Comparison of ENCODE assay signal across 11 cellular contexts in the genomic region with DNA sequence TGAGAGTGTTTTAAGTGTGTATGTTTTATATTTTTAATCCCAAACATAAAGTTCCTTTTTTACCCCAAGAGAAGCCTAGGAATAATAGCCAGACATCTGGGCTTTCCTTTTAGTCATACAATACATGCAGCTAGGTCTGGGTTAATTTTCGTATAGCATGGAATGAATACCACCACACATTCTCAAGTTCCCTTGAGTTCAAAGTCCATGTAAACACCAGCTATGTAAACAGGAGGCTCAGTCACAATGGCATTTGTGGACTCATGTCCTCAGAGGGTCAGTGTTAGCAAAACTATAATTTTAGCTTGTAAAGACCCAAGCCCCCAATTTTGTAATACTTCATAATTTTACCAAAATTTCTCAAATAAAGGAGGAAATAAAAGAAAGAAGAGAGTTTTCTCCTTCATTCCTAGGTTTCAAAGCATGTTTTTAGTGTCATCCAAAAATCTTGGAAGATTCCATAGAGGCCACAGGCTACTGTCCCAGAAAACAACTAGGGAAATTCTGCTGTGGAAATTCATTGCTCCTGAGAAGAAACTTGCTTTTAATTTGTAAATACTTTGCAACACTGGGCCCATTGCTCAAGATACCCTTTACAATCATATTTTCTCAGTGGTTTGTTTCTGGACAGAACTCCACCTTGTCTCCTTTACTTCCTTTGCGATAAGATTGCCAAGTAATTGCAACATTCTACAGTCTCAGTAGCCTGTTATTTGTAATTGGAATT.
A peak's percentile ranks its signal among the peaks of the same experiment; 100 is the strongest.
DNase-seq lines count a peak whose midpoint lies in the region; ATAC-seq and TF ChIP-seq lines count a peak whose summit lies in the region.
"Had no signal": no experiment of that assay in that cellular context is flagged by ENCODE, and none has a peak within 500 bp of the region (broad histone marks: within the 10 kb centered on the region; RNA-seq: fewer than 3 reads in every experiment).

No MANE protein-coding gene starts in this region.

- ATAC-seq in GM21737 (IDR thresholded peaks at IDR 0.05; ENCODE audit: unreplicated experiment): no peak
- ATAC-seq: activated CD4-positive, alpha-beta T cell treated with anti-CD3 and anti-CD28 coated beads for 36 hours had no signal

- intact Hi-C loops in head of caudate nucleus (cut with DNase I): no loop called here

- DNase-seq in DMS53 treated with DMSO at 0.1 percent for 48 hours (lab: John Stamatoyannopoulos, UW; ENCODE audit: unreplicated experiment): peak; percentile 98
- peak; percentile 8 for DNase-seq in fibroblast of the conjunctiva (ENCODE audit: low read depth)
- DNase-seq in renal cortical epithelial cell (ENCODE audit: low read depth): peak; percentile 60
- no peak for DNase-seq in NCI-H1694 treated with DMSO at 0.1 percent for 48 hours (lab: John Stamatoyannopoulos, UW)
- no peak for DNase-seq in kidney tubule cell (ENCODE audit: low spot score)
- no peak for DNase-seq in head of caudate nucleus
- DNase-seq: activated CD4-positive, alpha-beta T cell treated with anti-CD3 and anti-CD28 coated beads for 36 hours; DMS153; dorsolateral prefrontal cortex had no signal

TF ChIP-seq in PFSK-1, 5 proteins besides CTCF, POLR2A, EP300 and RAD21:
- TF ChIP-seq REST (IDR thresholded peaks at IDR 0.05; ENCODE audit: insufficient read depth in 1 of 2, low read depth in 2 of 2, low read length in 2 of 2) (no peak), TAF1 (IDR thresholded peaks at IDR 0.05; ENCODE audit: borderline replicate concordance, insufficient read depth, low read length) (no peak), SIN3A (IDR thresholded peaks at IDR 0.05; ENCODE audit: borderline replicate concordance, insufficient read depth, low read length) (no peak), POLR2AphosphoS5 (IDR thresholded peaks at IDR 0.05; ENCODE audit: low read depth, low read length) (no peak), FOXP2 (optimal IDR thresholded peaks at IDR 0.05; ENCODE audit: borderline replicate concordance, extremely low read depth, extremely low read length, insufficient read depth) (peak; percentile 59)

Comparison
In these comparisons a context has a peak if more than half of its experiments do, and no peak if none do; other contexts are left out.
1. DNase-seq: peak in DMS53 treated with DMSO at 0.1 percent for 48 hours (single experiment), fibroblast of the conjunctiva (single experiment) and renal cortical epithelial cell (single experiment); none in NCI-H1694 treated with DMSO at 0.1 percent for 48 hours (single experiment), kidney tubule cell (single experiment) and head of caudate nucleus (0 of 42).